ENCODE assay signal across 8 cellular contexts in genomic region chr6:134379086-134379485, GRCh38.
DNase-seq lines count a peak whose midpoint lies in the region; ATAC-seq and TF ChIP-seq lines count a peak whose summit lies in the region.

No MANE protein-coding gene starts in this region.

- H3K27ac ChIP-seq in 22Rv1 (peak overlapping the region; percentile 40), lower lobe of right lung (no peak overlapping the region)

- peak; percentile 31 to 39 for DNase-seq in activated CD4-positive, alpha-beta T cell treated with anti-CD3 and anti-CD28 coated beads for 4 hours
- DNase-seq in lower lobe of right lung (peak; percentile 60), NCI-H2107 treated with DMSO at 0.1 percent for 48 hours (lab: John Stamatoyannopoulos, UW; ENCODE audit: unreplicated experiment) (no peak), MG63 (no peak), G401 (ENCODE audit: low spot score) (no peak)

- H3K36me3 ChIP-seq in lower lobe of right lung (no peaks in the 10 kb centered on the region), MG63 (no peaks in the 10 kb centered on the region)

- TF ChIP-seq CTCF in 22Rv1 (IDR thresholded peaks at IDR 0.05) (no peak), lower lobe of right lung (IDR thresholded peaks at IDR 0.05) (no peak)

- intact Hi-C loops in lower lobe of right lung (cut with DNase I): no loop called here

- peaks cover 31% of the 10 kb centered on the region for H3K4me1 ChIP-seq in lower lobe of right lung

- peak; percentile 72 for ATAC-seq in GM19043 (IDR thresholded peaks at IDR 0.05; ENCODE audit: low read depth, unreplicated experiment)
- peak; percentile 90 for ATAC-seq in HG03135 (IDR thresholded peaks at IDR 0.05; ENCODE audit: unreplicated experiment)
- peak; percentile 83 to 88 for ATAC-seq in lower lobe of right lung

- H3K4me3 ChIP-seq in lower lobe of right lung (no peak overlapping the region), MG63 (no peak overlapping the region)

- H3K27me3 ChIP-seq in lower lobe of right lung (ENCODE audit: low read depth) (no peaks in the 10 kb centered on the region), MG63 (no peaks in the 10 kb centered on the region)

- in situ Hi-C loops in G401 (cut with HindIII; ENCODE audit: low sequenced_read_pairs): no loop called here

- H3K9me3 ChIP-seq in lower lobe of right lung: no peaks in the 10 kb centered on the region
- no peaks in the 10 kb centered on the region for H3K9me3 ChIP-seq in MG63

Comparison
In these comparisons a context has a peak if more than half of its experiments do, and no peak if none do; other contexts are left out.
1. DNase-seq: peak in activated CD4-positive, alpha-beta T cell treated with anti-CD3 and anti-CD28 coated beads for 4 hours (2 of 2) and lower lobe of right lung (single experiment); none in NCI-H2107 treated with DMSO at 0.1 percent for 48 hours (single experiment), MG63 (single experiment) and G401 (single experiment).
2. Peak in every context shown above with its lines, with median percentiles within 50 percentile points of each other: ATAC-seq.